8 cellular contexts compared by ENCODE assay signal in genomic region chr1:234986750-234987414, GRCh38.
DNase-seq lines count a peak whose midpoint lies in the region; ATAC-seq and TF ChIP-seq lines count a peak whose summit lies in the region.

No MANE protein-coding gene starts in this region.

- peak overlapping the region in 6 of 11 experiments; percentile 11 to 98 (median 70); a peak in 10 of 22 replicates for H3K4me2 ChIP-seq in BLaER1 treated with 17β-estradiol and CSF1 and Interleukin-3, amounts not matched to agents 10 nM and 100 nM

- CTCF ChIA-PET in RWPE1 (lab: Yijun Ruan, JAX), result no interaction called here

- peak overlapping the region in 10 of 11 experiments; percentile 17 to 47 (median 35); a peak in 14 of 22 replicates for H3K27ac ChIP-seq in BLaER1 treated with 17β-estradiol and CSF1 and Interleukin-3, amounts not matched to agents 10 nM and 100 nM
- peak overlapping the region; percentile 72 for H3K27ac ChIP-seq in RWPE1

- H3K27ac Mint-ChIP-seq in endothelial cell (ENCODE audit: unreplicated experiment) (peak overlapping the region; percentile 98), nephron (peak overlapping the region; percentile 97 to 98 (median 97))

- H3K27me3 Mint-ChIP-seq in endothelial cell (ENCODE audit: unreplicated experiment), result peaks cover 4% of the 10 kb centered on the region
- no peaks in the 10 kb centered on the region for H3K27me3 Mint-ChIP-seq in nephron (ENCODE audit: low read depth)

- H3K4me3 Mint-ChIP-seq in endothelial cell (ENCODE audit: unreplicated experiment) (no peak overlapping the region), nephron (peak overlapping the region in 2 of 3 experiments; percentile 4 to 41)

- peaks cover 28% of the 10 kb centered on the region for H3K4me1 Mint-ChIP-seq in endothelial cell (ENCODE audit: unreplicated experiment)
- peaks cover 61% of the 10 kb centered on the region for H3K4me1 Mint-ChIP-seq in nephron

- no peak overlapping the region; a peak in 1 of 22 replicates for H3K9ac ChIP-seq in BLaER1 treated with 17β-estradiol and CSF1 and Interleukin-3, amounts not matched to agents 10 nM and 100 nM

- no peaks in the 10 kb centered on the region for H3K36me3 ChIP-seq in BLaER1 treated with 17β-estradiol and CSF1 and Interleukin-3, amounts not matched to agents 10 nM and 100 nM

- H3K9me3 ChIP-seq in BLaER1 treated with 17β-estradiol and CSF1 and Interleukin-3, amounts not matched to agents 10 nM and 100 nM (replicated peaks in 1 of 11), result peaks cover 0 to 7% (median 0%) of the 10 kb centered on the region in 11 experiments; a peak in 3 of 22 replicates

- no peaks in the 10 kb centered on the region for H4K20me1 ChIP-seq in BLaER1 treated with 17β-estradiol and CSF1 and Interleukin-3, amounts not matched to agents 10 nM and 100 nM

- no peaks in the 10 kb centered on the region for H3K9me3 Mint-ChIP-seq in endothelial cell (ENCODE audit: unreplicated experiment)
- no peaks in the 10 kb centered on the region for H3K9me3 Mint-ChIP-seq in nephron

- no peaks in the 10 kb centered on the region for H3K27me3 ChIP-seq in BLaER1 treated with 17β-estradiol and CSF1 and Interleukin-3, amounts not matched to agents 10 nM and 100 nM

- POLR2A ChIA-PET in RWPE1 (lab: Yijun Ruan, JAX; ENCODE audit: low non-redundant PET), result no interaction called here

- peaks cover 26 to 71% (median 59%) of the 10 kb centered on the region in 10 experiments for H3K4me1 ChIP-seq in BLaER1 treated with 17β-estradiol and CSF1 and Interleukin-3, amounts not matched to agents 10 nM and 100 nM

- DNase-seq in RWPE1 (ENCODE audit: low spot score) (no peak), endothelial cell (ENCODE audit: low spot score) (no peak), NCI-H1417 treated with DMSO at 0.1 percent for 48 hours (lab: John Stamatoyannopoulos, UW) (no peak), NCI-H146 (lab: John Stamatoyannopoulos, UW) (no peak)
- no peak for DNase-seq in effector CD4-positive, alpha-beta T cell

- H3K4me3 ChIP-seq in BLaER1 treated with 17β-estradiol and CSF1 and Interleukin-3, amounts not matched to agents 10 nM and 100 nM, result no peak overlapping the region

- TF ChIP-seq CTCF in RWPE1 (conservative IDR thresholded peaks at IDR 0.05; ENCODE audit: low read depth), result no peak
- TF ChIP-seq CTCF in endothelial cell (IDR thresholded peaks at IDR 0.05; ENCODE audit: unreplicated experiment), result no peak
- TF ChIP-seq CTCF in nephron (IDR thresholded peaks at IDR 0.05; ENCODE audit: unreplicated experiment in 3 of 3), result no peak

- peaks cover 4% of the 10 kb centered on the region for H3K36me3 Mint-ChIP-seq in endothelial cell (ENCODE audit: low read depth, unreplicated experiment)
- H3K36me3 Mint-ChIP-seq in nephron (ENCODE audit: low read depth), result no peaks in the 10 kb centered on the region

- no peak for ATAC-seq in HG03442 (IDR thresholded peaks at IDR 0.05; ENCODE audit: unreplicated experiment)
